27 cellular contexts compared by ENCODE assay signal in the genomic region with DNA sequence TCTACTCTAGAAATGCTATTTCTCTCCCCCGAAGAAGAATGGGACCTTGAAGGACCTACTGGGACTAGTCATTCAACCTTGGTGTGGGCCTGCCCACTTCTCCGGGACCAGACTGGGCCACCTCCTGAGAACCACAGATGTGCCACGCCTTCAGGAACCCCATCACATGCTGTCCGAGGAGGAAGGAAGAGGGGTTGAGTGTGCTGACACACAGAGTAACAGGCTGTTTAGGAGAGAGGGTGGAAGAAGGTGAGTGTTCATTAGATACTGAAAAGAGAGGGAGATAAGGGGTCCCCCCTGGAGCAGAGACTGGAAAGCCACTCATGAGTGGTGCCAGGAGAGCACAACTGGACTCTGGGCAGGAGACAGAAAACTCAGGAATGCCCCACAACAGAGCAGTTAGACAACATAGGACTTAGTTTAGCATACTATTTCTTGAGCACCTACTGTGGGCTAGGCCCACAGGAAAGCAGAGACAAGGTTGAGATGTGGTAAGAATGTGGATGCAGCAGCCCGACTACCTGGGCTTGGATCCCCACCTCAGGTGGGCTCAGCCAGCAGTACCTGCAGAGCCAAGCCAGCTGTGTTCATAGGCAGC.
"Had no signal": no experiment of that assay in that cellular context is flagged by ENCODE, and none has a peak within 500 bp of the region (broad histone marks: within the 10 kb centered on the region; RNA-seq: fewer than 3 reads in every experiment).

No MANE protein-coding gene starts in this region.

- H3K27ac ChIP-seq: stomach, suprapubic skin, testis, thoracic aorta, thyroid gland, tibial artery, tibial nerve, transverse colon, upper lobe of left lung, upper lobe of right lung, uterus, vagina had no signal

- H3K27me3 Mint-ChIP-seq: stimulated activated memory B cell treated with anti-CD40 and anti-IgM and Interleukin-4, amounts not matched to agents 10 μg/mL and 1 μg/mL and 100 μg/mL, for 72 hours; stimulated activated naive CD8-positive, alpha-beta T cell treated with anti-CD3 and anti-CD28 coated beads, Interleukin-15, amount 100 ng/mL, for 72 hours; stimulated activated naive CD8-positive, alpha-beta T cell treated with anti-CD3 and anti-CD28 coated beads, Interleukin-15, Interleukin-2, amounts not matched to agents 100 ng/mL and 50 ng/mL, for 24 hours had no signal

- H3K27me3 ChIP-seq: stomach, suprapubic skin, testis, thyroid gland, tibial artery, tibial nerve, transverse colon, upper lobe of left lung, upper lobe of right lung, uterus, vagina had no signal

- H3K4me1 ChIP-seq: stomach, suprapubic skin, testis, tibial artery, tibial nerve, transverse colon, upper lobe of left lung, upper lobe of right lung, uterus, vagina had no signal

- H3K4me3 Mint-ChIP-seq: stimulated activated effector memory CD8-positive, alpha-beta T cell treated with anti-CD3 and anti-CD28 coated beads, Interleukin-12 subunit alpha, Interleukin-12 subunit beta, amount 100 ng/mL, for 72 hours; stimulated activated memory B cell treated with anti-CD40 and anti-IgM and Interleukin-4, amounts not matched to agents 10 μg/mL and 1 μg/mL and 100 μg/mL, for 72 hours; stimulated activated naive B cell treated with anti-CD40 and anti-IgM and Interleukin-4, amounts not matched to agents 10 μg/mL and 1 μg/mL and 100 μg/mL, for 72 hours; stimulated activated naive CD8-positive, alpha-beta T cell treated with anti-CD3 and anti-CD28 coated beads, Interleukin-15, amount 100 ng/mL, for 72 hours; stimulated activated naive CD8-positive, alpha-beta T cell treated with anti-CD3 and anti-CD28 coated beads, Interleukin-15, Interleukin-2, amounts not matched to agents 100 ng/mL and 50 ng/mL, for 24 hours; type B pancreatic cell had no signal

- H3K36me3 Mint-ChIP-seq: stimulated activated effector memory CD8-positive, alpha-beta T cell treated with anti-CD3 and anti-CD28 coated beads, Interleukin-12 subunit alpha, Interleukin-12 subunit beta, amount 100 ng/mL, for 72 hours; type B pancreatic cell had no signal

- H3K9me3 Mint-ChIP-seq: stimulated activated effector memory CD8-positive, alpha-beta T cell treated with anti-CD3 and anti-CD28 coated beads, Interleukin-12 subunit alpha, Interleukin-12 subunit beta, amount 100 ng/mL, for 72 hours; stimulated activated naive CD8-positive, alpha-beta T cell treated with anti-CD3 and anti-CD28 coated beads, Interleukin-15, amount 100 ng/mL, for 72 hours; stimulated activated naive CD8-positive, alpha-beta T cell treated with anti-CD3 and anti-CD28 coated beads, Interleukin-15, Interleukin-2, amounts not matched to agents 100 ng/mL and 50 ng/mL, for 24 hours had no signal

- H3K27ac Mint-ChIP-seq: stimulated activated effector memory CD8-positive, alpha-beta T cell treated with anti-CD3 and anti-CD28 coated beads, Interleukin-12 subunit alpha, Interleukin-12 subunit beta, amount 100 ng/mL, for 72 hours; stimulated activated memory B cell treated with anti-CD40 and anti-IgM and Interleukin-4, amounts not matched to agents 10 μg/mL and 1 μg/mL and 100 μg/mL, for 72 hours; stimulated activated naive B cell treated with anti-CD40 and anti-IgM and Interleukin-4, amounts not matched to agents 10 μg/mL and 1 μg/mL and 100 μg/mL, for 72 hours; stimulated activated naive CD8-positive, alpha-beta T cell treated with anti-CD3 and anti-CD28 coated beads, Interleukin-15, amount 100 ng/mL, for 72 hours; stimulated activated naive CD8-positive, alpha-beta T cell treated with anti-CD3 and anti-CD28 coated beads, Interleukin-15, Interleukin-2, amounts not matched to agents 100 ng/mL and 50 ng/mL, for 24 hours; type B pancreatic cell had no signal

- DNase-seq: stimulated activated CD4-positive, alpha-beta T cell treated with anti-CD3 and anti-CD28 coated beads, Interleukin-2, amount 100 ng/mL, for 48 hours; stimulated activated CD4-positive, alpha-beta T cell treated with anti-CD3 and anti-CD28 coated beads, Interleukin-4, amount 100 ng/mL, for 1 hour; stimulated activated CD4-positive, alpha-beta T cell treated with anti-CD3 and anti-CD28 coated beads, Interleukin-4, amount 100 ng/mL, for 24 hours; stimulated activated CD4-positive, alpha-beta T cell treated with anti-CD3 and anti-CD28 coated beads, Interleukin-4, amount 100 ng/mL, for 4 hours; stimulated activated CD8-positive, alpha-beta memory T cell treated with anti-CD3 and anti-CD28 coated beads, Interleukin-4, amount 100 ng/mL, for 48 hours; stimulated activated naive B cell treated with anti-CD40 and anti-IgM and Interleukin-4, amounts not matched to agents 10 μg/mL and 1 μg/mL and 100 μg/mL, for 72 hours; stimulated activated naive CD4-positive, alpha-beta T cell; stimulated activated naive CD4-positive, alpha-beta T cell treated with Interleukin-2 at 50 U/mL for 16 hours; stimulated activated naive CD8-positive, alpha-beta T cell treated with anti-CD3 and anti-CD28 coated beads, Interleukin-15, amount 100 ng/mL, for 72 hours; stimulated activated naive CD8-positive, alpha-beta T cell treated with anti-CD3 and anti-CD28 coated beads, Interleukin-15, Interleukin-2, amounts not matched to agents 100 U/mL and 50 U/mL, for 24 hours; stomach; testis; tibial artery; transverse colon; trophoblast cell; upper lobe of left lung; upper lobe of right lung; uterus had no signal

- ATAC-seq: stimulated activated effector memory CD8-positive, alpha-beta T cell treated with anti-CD3 and anti-CD28 coated beads, Interleukin-12 subunit alpha, Interleukin-12 subunit beta, amount 100 ng/mL, for 72 hours; stimulated activated memory B cell treated with anti-CD40 and anti-IgM and Interleukin-4, amounts not matched to agents 10 μg/mL and 1 μg/mL and 100 μg/mL, for 72 hours; stimulated activated naive B cell treated with anti-CD40 and anti-IgM and Interleukin-4, amounts not matched to agents 10 μg/mL and 1 μg/mL and 100 μg/mL, for 72 hours; stimulated activated naive CD8-positive, alpha-beta T cell treated with anti-CD3 and anti-CD28 coated beads, Interleukin-15, amount 100 ng/mL, for 72 hours; stimulated activated naive CD8-positive, alpha-beta T cell treated with anti-CD3 and anti-CD28 coated beads, Interleukin-15, Interleukin-2, amounts not matched to agents 100 U/mL and 50 U/mL, for 24 hours; upper lobe of right lung had no signal

- H3K9me3 ChIP-seq: stomach, suprapubic skin, testis, thoracic aorta, thyroid gland, tibial artery, tibial nerve, transverse colon, upper lobe of right lung, uterus, vagina had no signal

- H3K36me3 ChIP-seq: stomach, suprapubic skin, thoracic aorta, thyroid gland, tibial artery, tibial nerve, transverse colon, upper lobe of left lung, upper lobe of right lung, uterus, vagina had no signal

- H3K4me3 ChIP-seq: stomach, suprapubic skin, testis, thoracic aorta, thyroid gland, tibial artery, tibial nerve, transverse colon, upper lobe of left lung, upper lobe of right lung, uterus, vagina had no signal

- H3K4me1 Mint-ChIP-seq: stimulated activated effector memory CD8-positive, alpha-beta T cell treated with anti-CD3 and anti-CD28 coated beads, Interleukin-12 subunit alpha, Interleukin-12 subunit beta, amount 100 ng/mL, for 72 hours; stimulated activated memory B cell treated with anti-CD40 and anti-IgM and Interleukin-4, amounts not matched to agents 10 μg/mL and 1 μg/mL and 100 μg/mL, for 72 hours; stimulated activated naive B cell treated with anti-CD40 and anti-IgM and Interleukin-4, amounts not matched to agents 10 μg/mL and 1 μg/mL and 100 μg/mL, for 72 hours; stimulated activated naive CD8-positive, alpha-beta T cell treated with anti-CD3 and anti-CD28 coated beads, Interleukin-15, amount 100 ng/mL, for 72 hours had no signal
